ENCODE assay signal across 1 cellular context in the genomic region with DNA sequence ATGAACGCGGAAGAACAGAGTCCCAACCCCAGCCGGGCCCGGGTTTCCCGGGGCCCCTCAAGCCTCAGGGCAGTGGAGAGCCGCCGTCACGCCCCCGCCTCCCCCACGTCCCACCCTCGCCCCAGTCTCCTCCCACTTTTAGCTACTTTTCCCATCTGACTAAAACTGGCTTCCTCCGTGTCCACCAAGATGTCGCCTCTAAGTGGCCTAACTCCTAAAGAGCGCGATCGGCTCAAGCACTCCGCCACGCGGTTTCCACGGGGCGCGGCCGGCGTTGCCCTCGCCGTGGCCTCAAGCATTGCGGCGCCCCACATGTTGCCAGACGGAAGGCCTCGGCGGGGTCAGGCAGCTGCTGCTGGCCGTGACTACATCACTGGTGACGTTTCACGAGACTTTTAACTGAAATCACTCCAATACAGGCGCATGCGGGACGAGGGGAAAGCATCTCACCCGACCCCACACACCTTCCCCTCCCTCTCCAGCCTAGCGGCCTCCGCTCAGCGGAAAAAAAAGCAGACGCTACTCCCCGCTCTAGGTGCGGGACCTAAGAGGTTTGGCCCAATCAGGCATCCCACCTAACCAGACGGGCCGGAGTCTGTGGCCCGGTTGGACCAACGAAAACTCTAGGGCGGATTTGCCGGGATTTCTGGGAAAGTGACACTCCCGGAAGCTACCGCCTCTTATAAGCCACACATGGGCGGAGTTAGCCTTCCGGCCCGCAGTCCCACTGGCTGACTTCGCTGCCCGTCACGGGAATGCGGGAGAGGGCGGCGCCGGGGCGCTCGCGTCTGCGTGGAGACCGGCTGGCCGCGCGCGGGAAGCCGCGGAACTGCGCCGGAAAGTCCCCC.
A peak's percentile ranks its signal among the peaks of the same experiment; 100 is the strongest.
TF ChIP-seq lines count a peak whose summit lies in the region.

NXT1 (plus strand) TSS at position 785 of the 848 bp plus-strand sequence. CDS start 3,251 bp downstream, outside the sequence.

TF ChIP-seq in K562, 482 proteins besides CTCF, POLR2A, EP300 and RAD21 (continued from another document and continues in another):
- TF ChIP-seq CBX1 (IDR thresholded peaks at IDR 0.05; ENCODE audit: low read depth) (peak; percentile 25; the same call in 1 of the 2 replicates), SAFB (IDR thresholded peaks at IDR 0.05; ENCODE audit: borderline replicate concordance, low read depth, low read length) (peak; percentile 74), SIN3A (IDR thresholded peaks at IDR 0.05; ENCODE audit: borderline replicate concordance in 2 of 2, control insufficient read depth in 1 of 2, low read depth in 2 of 2, low read length in 2 of 2) (peak in 1 of 2 experiments; percentile 25; a peak in 1 of 4 replicates), SIN3B (IDR thresholded peaks at IDR 0.05; ENCODE audit: low read depth) (no peak), SMARCB1 (IDR thresholded peaks at IDR 0.05; ENCODE audit: insufficient read length, low read depth) (no peak), ZNF586 (CRISPR knock-in tag; conservative IDR thresholded peaks at IDR 0.05) (no peak), CBFA2T3 (IDR thresholded peaks at IDR 0.05) (0 out of 2 replicates have a peak, but pooled peaks have one; percentile 15), RCOR1 (IDR thresholded peaks at IDR 0.05; ENCODE audit: borderline replicate concordance in 1 of 2, low read depth in 2 of 2, low read length in 2 of 2) (no peak), MAFK (IDR thresholded peaks at IDR 0.05; ENCODE audit: low read length) (no peak), ZNF639 (CRISPR knock-in tag; conservative IDR thresholded peaks at IDR 0.05 in 1 of 2, IDR thresholded peaks at IDR 0.05 in 1 of 2) (peak in 1 of 2 experiments; percentile 22; a peak in 2 of 4 replicates), FOXJ2 (tag; IDR thresholded peaks at IDR 0.05) (no peak), ZNF174 (CRISPR knock-in tag; IDR thresholded peaks at IDR 0.05) (no peak), TRIM28 (IDR thresholded peaks at IDR 0.05) (no peak), ZNF212 (CRISPR knock-in tag; IDR thresholded peaks at IDR 0.05) (no peak), RFX1 (IDR thresholded peaks at IDR 0.05) (no peak), MEF2A (IDR thresholded peaks at IDR 0.05; ENCODE audit: control insufficient read depth, low read depth, low read length) (no peak), ZNF134 (CRISPR knock-in tag; conservative IDR thresholded peaks at IDR 0.05) (no peak), DPF2 (IDR thresholded peaks at IDR 0.05) (peak; percentile 13; the same call in 1 of the 2 replicates), KLF1 (tag; IDR thresholded peaks at IDR 0.05) (no peak), RNF219 (CRISPR knock-in tag; IDR thresholded peaks at IDR 0.05) (no peak), HDAC8 (tag; IDR thresholded peaks at IDR 0.05) (peak; percentile 67; the same call in 1 of the 2 replicates), L3MBTL2 (IDR thresholded peaks at IDR 0.05) (peak; percentile 96), ZNF512 (tag; IDR thresholded peaks at IDR 0.05) (no peak), SREBF2 (CRISPR knock-in tag; IDR thresholded peaks at IDR 0.05) (no peak), SETDB1 (IDR thresholded peaks at IDR 0.05; ENCODE audit: low read length) (no peak), NR2F6 (CRISPR knock-in tag; IDR thresholded peaks at IDR 0.05) (no peak), SIX5 (IDR thresholded peaks at IDR 0.05; ENCODE audit: borderline replicate concordance in 1 of 2, insufficient read depth in 1 of 2, low read depth in 1 of 2, low read length in 2 of 2) (peak in 1 of 2 experiments; percentile 29; a peak in 1 of 4 replicates), CREB1 (IDR thresholded peaks at IDR 0.05) (peak; percentile 21; the same call in 1 of the 2 replicates), CREB1 (CRISPR knock-in tag; IDR thresholded peaks at IDR 0.05) (peak; percentile 76), RBM15 (IDR thresholded peaks at IDR 0.05; ENCODE audit: insufficient read depth, low read length) (no peak), KAT7 (CRISPR knock-in tag; IDR thresholded peaks at IDR 0.05; ENCODE audit: borderline replicate concordance) (peak; percentile 13; the same call in 1 of the 2 replicates), CC2D1A (IDR thresholded peaks at IDR 0.05) (no peak), ZNF143 (CRISPR knock-in tag; IDR thresholded peaks at IDR 0.05) (peak; percentile 59; the same call in 1 of the 2 replicates), EWSR1 (IDR thresholded peaks at IDR 0.05; ENCODE audit: borderline replicate concordance, low read depth, partially characterized antibody) (no peak), MAFF (IDR thresholded peaks at IDR 0.05; ENCODE audit: low read length) (no peak), NONO (IDR thresholded peaks at IDR 0.05; ENCODE audit: low read depth in 2 of 2, low read length in 1 of 2) (no peak), RNF2 (IDR thresholded peaks at IDR 0.05) (no peak), ZNF395 (CRISPR knock-in tag; IDR thresholded peaks at IDR 0.05) (no peak), ATF1 (CRISPR knock-in tag; IDR thresholded peaks at IDR 0.05) (no peak), ATF1 (tag; IDR thresholded peaks at IDR 0.05) (peak; percentile 91), PHB2 (IDR thresholded peaks at IDR 0.05; ENCODE audit: low read depth) (no peak), ASH1L (IDR thresholded peaks at IDR 0.05; ENCODE audit: borderline replicate concordance, low read depth, partially characterized antibody) (peak; percentile 19), FOXK2 (conservative IDR thresholded peaks at IDR 0.05 in 1 of 2, IDR thresholded peaks at IDR 0.05 in 1 of 2; ENCODE audit: low read depth in 2 of 2) (peak; percentile 36 to 48; a peak in 1 of 4 replicates), MCM3 (IDR thresholded peaks at IDR 0.05) (no peak), POLR2AphosphoS2 (IDR thresholded peaks at IDR 0.05; ENCODE audit: low read length) (no peak), NRF1 (conservative IDR thresholded peaks at IDR 0.05 in 1 of 2, IDR thresholded peaks at IDR 0.05 in 1 of 2) (peak; percentile 88 to 90), ZNF24 (IDR thresholded peaks at IDR 0.05) (no peak), NCOA2 (IDR thresholded peaks at IDR 0.05; ENCODE audit: partially characterized antibody in 2 of 2) (no peak), ZNF717 (CRISPR knock-in tag; IDR thresholded peaks at IDR 0.05) (no peak), ELF1 (tag; IDR thresholded peaks at IDR 0.05) (peak; percentile 85)
- TF ChIP-seq, protein P1, sequence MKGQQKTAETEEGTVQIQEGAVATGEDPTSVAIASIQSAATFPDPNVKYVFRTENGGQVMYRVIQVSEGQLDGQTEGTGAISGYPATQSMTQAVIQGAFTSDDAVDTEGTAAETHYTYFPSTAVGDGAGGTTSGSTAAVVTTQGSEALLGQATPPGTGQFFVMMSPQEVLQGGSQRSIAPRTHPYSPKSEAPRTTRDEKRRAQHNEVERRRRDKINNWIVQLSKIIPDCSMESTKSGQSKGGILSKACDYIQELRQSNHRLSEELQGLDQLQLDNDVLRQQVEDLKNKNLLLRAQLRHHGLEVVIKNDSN (CRISPR knock-in tag; IDR thresholded peaks at IDR 0.05) = peak; percentile 31; the same call in 1 of the 2 replicates
- TF ChIP-seq, protein P2, sequence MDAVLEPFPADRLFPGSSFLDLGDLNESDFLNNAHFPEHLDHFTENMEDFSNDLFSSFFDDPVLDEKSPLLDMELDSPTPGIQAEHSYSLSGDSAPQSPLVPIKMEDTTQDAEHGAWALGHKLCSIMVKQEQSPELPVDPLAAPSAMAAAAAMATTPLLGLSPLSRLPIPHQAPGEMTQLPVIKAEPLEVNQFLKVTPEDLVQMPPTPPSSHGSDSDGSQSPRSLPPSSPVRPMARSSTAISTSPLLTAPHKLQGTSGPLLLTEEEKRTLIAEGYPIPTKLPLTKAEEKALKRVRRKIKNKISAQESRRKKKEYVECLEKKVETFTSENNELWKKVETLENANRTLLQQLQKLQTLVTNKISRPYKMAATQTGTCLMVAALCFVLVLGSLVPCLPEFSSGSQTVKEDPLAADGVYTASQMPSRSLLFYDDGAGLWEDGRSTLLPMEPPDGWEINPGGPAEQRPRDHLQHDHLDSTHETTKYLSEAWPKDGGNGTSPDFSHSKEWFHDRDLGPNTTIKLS (IDR thresholded peaks at IDR 0.05; ENCODE audit: borderline replicate concordance, low read depth) = no peak; the same call in 1 of the 2 replicates
- TF ChIP-seq, protein P3, sequence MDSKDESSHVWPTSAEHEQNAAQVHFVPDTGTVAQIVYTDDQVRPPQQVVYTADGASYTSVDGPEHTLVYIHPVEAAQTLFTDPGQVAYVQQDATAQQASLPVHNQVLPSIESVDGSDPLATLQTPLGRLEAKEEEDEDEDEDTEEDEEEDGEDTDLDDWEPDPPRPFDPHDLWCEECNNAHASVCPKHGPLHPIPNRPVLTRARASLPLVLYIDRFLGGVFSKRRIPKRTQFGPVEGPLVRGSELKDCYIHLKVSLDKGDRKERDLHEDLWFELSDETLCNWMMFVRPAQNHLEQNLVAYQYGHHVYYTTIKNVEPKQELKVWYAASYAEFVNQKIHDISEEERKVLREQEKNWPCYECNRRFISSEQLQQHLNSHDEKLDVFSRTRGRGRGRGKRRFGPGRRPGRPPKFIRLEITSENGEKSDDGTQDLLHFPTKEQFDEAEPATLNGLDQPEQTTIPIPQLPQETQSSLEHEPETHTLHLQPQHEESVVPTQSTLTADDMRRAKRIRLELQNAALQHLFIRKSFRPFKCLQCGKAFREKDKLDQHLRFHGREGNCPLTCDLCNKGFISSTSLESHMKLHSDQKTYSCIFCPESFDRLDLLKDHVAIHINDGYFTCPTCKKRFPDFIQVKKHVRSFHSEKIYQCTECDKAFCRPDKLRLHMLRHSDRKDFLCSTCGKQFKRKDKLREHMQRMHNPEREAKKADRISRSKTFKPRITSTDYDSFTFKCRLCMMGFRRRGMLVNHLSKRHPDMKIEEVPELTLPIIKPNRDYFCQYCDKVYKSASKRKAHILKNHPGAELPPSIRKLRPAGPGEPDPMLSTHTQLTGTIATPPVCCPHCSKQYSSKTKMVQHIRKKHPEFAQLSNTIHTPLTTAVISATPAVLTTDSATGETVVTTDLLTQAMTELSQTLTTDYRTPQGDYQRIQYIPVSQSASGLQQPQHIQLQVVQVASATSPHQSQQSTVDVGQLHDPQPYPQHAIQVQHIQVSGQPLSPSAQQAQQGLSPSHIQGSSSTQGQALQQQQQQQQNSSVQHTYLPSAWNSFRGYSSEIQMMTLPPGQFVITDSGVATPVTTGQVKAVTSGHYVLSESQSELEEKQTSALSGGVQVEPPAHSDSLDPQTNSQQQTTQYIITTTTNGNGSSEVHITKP (IDR thresholded peaks at IDR 0.05; ENCODE audit: partially characterized antibody) = peak; percentile 23
- TF ChIP-seq, protein P4, sequence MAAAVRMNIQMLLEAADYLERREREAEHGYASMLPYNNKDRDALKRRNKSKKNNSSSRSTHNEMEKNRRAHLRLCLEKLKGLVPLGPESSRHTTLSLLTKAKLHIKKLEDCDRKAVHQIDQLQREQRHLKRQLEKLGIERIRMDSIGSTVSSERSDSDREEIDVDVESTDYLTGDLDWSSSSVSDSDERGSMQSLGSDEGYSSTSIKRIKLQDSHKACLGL (CRISPR knock-in tag; IDR thresholded peaks at IDR 0.05; ENCODE audit: borderline replicate concordance, poor library complexity, severe bottlenecking) = no peak
